In genomic region chr16:15044286-15044685, GRCh38 we compare ENCODE assay signal across 16 cellular contexts. TPM values are rescaled to one million over a fixed set of nuclear protein-coding genes. Genes with fewer than 3 reads are reported as not detected.
DNase-seq lines count a peak whose midpoint lies in the region; ATAC-seq and TF ChIP-seq lines count a peak whose summit lies in the region.
"Had no signal": no experiment of that assay in that cellular context is flagged by ENCODE, and none has a peak within 500 bp of the region (broad histone marks: within the 10 kb centered on the region; RNA-seq: fewer than 3 reads in every experiment).

No MANE protein-coding gene starts in this region.

- TF ChIP-seq CTCF in HFFc6 (IDR thresholded peaks at IDR 0.05) (no peak), WTC11 (IDR thresholded peaks at IDR 0.05) (no peak), lower lobe of right lung (IDR thresholded peaks at IDR 0.05) (no peak), upper lobe of right lung (IDR thresholded peaks at IDR 0.05) (no peak), testis (IDR thresholded peaks at IDR 0.05) (no peak)

- H3K27ac ChIP-seq in lower lobe of right lung = no peak overlapping the region
- no peak overlapping the region for H3K27ac ChIP-seq in upper lobe of right lung
- H3K27ac ChIP-seq in testis = no peak overlapping the region
- H3K27ac ChIP-seq: A549, C4-2B had no signal

- CTCF ChIA-PET in WTC11 (lab: Charles Lee) = interaction anchor here (3.2 kb wide), 1 partner anchor 12 kb away, joined by 10 read pairs; the partner anchor contains the start of gene NTAN1

- H3K4me3 ChIP-seq in lower lobe of right lung = no peak overlapping the region
- no peak overlapping the region for H3K4me3 ChIP-seq in upper lobe of right lung
- no peak overlapping the region for H3K4me3 ChIP-seq in testis
- H3K4me3 ChIP-seq: A549 had no signal

- DNase-seq in HFFc6 = no peak
- no peak for DNase-seq in WTC11 (ENCODE audit: low spot score)
- peak; percentile 19 for DNase-seq in lower lobe of right lung
- DNase-seq in upper lobe of right lung = peak; percentile 22
- DNase-seq in testis = no peak
- DNase-seq: BE2C; CD8-positive, alpha-beta T cell; COR-L47; DMS153; DMS79 treated with DMSO at 0.1 percent for 48 hours; EL; HCEC 1CT had no signal

- peaks cover 29% of the 10 kb centered on the region for H3K36me3 Mint-ChIP-seq in HFFc6 (ENCODE audit: low read depth)
- H3K36me3 Mint-ChIP-seq in WTC11 = peaks cover 41% of the 10 kb centered on the region

- H3K9me3 ChIP-seq in lower lobe of right lung (no peaks in the 10 kb centered on the region), upper lobe of right lung (no peaks in the 10 kb centered on the region), testis (no peaks in the 10 kb centered on the region)
- H3K9me3 ChIP-seq: A549, BE2C had no signal

- H3K4me3 Mint-ChIP-seq in HFFc6 = no peak overlapping the region
- no peak overlapping the region for H3K4me3 Mint-ChIP-seq in WTC11
- H3K4me3 Mint-ChIP-seq: CD8-positive, alpha-beta T cell had no signal

- H3K27me3 Mint-ChIP-seq in HFFc6 (ENCODE audit: insufficient read depth) (peaks cover 5% of the 10 kb centered on the region; the same call in 1 of the 2 replicates), WTC11 (ENCODE audit: low read depth) (no peaks in the 10 kb centered on the region)

- H3K4me1 ChIP-seq in lower lobe of right lung = peaks cover 11% of the 10 kb centered on the region
- peaks cover 12% of the 10 kb centered on the region for H3K4me1 ChIP-seq in upper lobe of right lung
- peaks cover 9% of the 10 kb centered on the region for H3K4me1 ChIP-seq in testis
- H3K4me1 ChIP-seq: A549, BE2C had no signal

- intact Hi-C loops in lower lobe of right lung (cut with DNase I) = no loop called here
- intact Hi-C loops in upper lobe of right lung (cut with DNase I) = no loop called here
- intact Hi-C loops in testis (cut with DNase I; ENCODE audit: low total_unique reads) = no loop called here

- POLR2A ChIA-PET in WTC11 (lab: Charles Lee) = no interaction called here

- H3K27ac Mint-ChIP-seq in HFFc6 (peak overlapping the region; percentile 11; the same call in 1 of the 2 replicates), WTC11 (peak overlapping the region; percentile 48; the same call in 1 of the 2 replicates)
- H3K27ac Mint-ChIP-seq: CD8-positive, alpha-beta T cell had no signal

- TF ChIP-seq POLR2A in testis (IDR thresholded peaks at IDR 0.05) = no peak

- H3K27me3 ChIP-seq in lower lobe of right lung (ENCODE audit: low read depth) (no peaks in the 10 kb centered on the region), upper lobe of right lung (no peaks in the 10 kb centered on the region), testis (no peaks in the 10 kb centered on the region)
- H3K27me3 ChIP-seq: BE2C had no signal

- no peak for ATAC-seq in WTC11
- no peak for ATAC-seq in lower lobe of right lung
- no peak for ATAC-seq in upper lobe of right lung
- no peak for ATAC-seq in GM21576 (IDR thresholded peaks at IDR 0.05; ENCODE audit: unreplicated experiment)
- no peak for ATAC-seq in HG03108 (IDR thresholded peaks at IDR 0.05; ENCODE audit: unreplicated experiment)
- ATAC-seq: A549; CD8-positive, alpha-beta T cell had no signal

- peaks cover 52% of the 10 kb centered on the region for H3K36me3 ChIP-seq in lower lobe of right lung
- peaks cover 36% of the 10 kb centered on the region for H3K36me3 ChIP-seq in upper lobe of right lung
- no peaks in the 10 kb centered on the region for H3K36me3 ChIP-seq in testis (ENCODE audit: low read depth, missing control alignments)

- 87 to 97% methylated on average over 11 of the region's 11 CpGs for WGBS in testis, 2 donors

- H3K4me1 Mint-ChIP-seq in HFFc6 (ENCODE audit: low read depth) = peaks cover 9% of the 10 kb centered on the region
- H3K4me1 Mint-ChIP-seq in WTC11 = no peaks in the 10 kb centered on the region

- no peaks in the 10 kb centered on the region for H3K9me3 Mint-ChIP-seq in HFFc6
- no peaks in the 10 kb centered on the region for H3K9me3 Mint-ChIP-seq in WTC11
- H3K9me3 Mint-ChIP-seq: CD8-positive, alpha-beta T cell had no signal

TF ChIP-seq in WTC11, 78 proteins besides CTCF, POLR2A, EP300 and RAD21:
- TF ChIP-seq FOXK1 (CRISPR knock-in tag; IDR thresholded peaks at IDR 0.05) = no peak
- no peak for TF ChIP-seq PRRX2 (CRISPR knock-in tag; IDR thresholded peaks at IDR 0.05)
- no peak for TF ChIP-seq MAX (CRISPR knock-in tag; IDR thresholded peaks at IDR 0.05)
- no peak for TF ChIP-seq GRHL2 (CRISPR knock-in tag; IDR thresholded peaks at IDR 0.05; ENCODE audit: insufficient replicate concordance, severe bottlenecking)
- no peak for TF ChIP-seq E2F4 (CRISPR knock-in tag; IDR thresholded peaks at IDR 0.05; ENCODE audit: borderline replicate concordance, low read depth)
- TF ChIP-seq MYBL2 (CRISPR knock-in tag; IDR thresholded peaks at IDR 0.05) = no peak

RNA-seq across cellular contexts. Expression of gene NTAN1, which starts 11.6 kb away (rescaled TPM):
- total RNA-seq in HFFc6 (2021; fragmentation: NEBNext Ultra II Directional; extraction: Animal tissue kit (Norgen Biotek cat#: 25700)) = 10 to 100 TPM; 42.7 to 56.0 (median 49.7) TPM
- total RNA-seq in WTC11 (2021) (33.8 to 39.6 TPM (median 38.0 TPM) in 3 replicates), lower lobe of right lung (40.7 TPM), upper lobe of right lung (38.4 TPM), testis (10 to 100 TPM; 46.1 to 52.8 TPM)
- polyA plus RNA-seq in testis (ENCODE audit: insufficient read depth, low read depth, low replicate concordance) = 65.9 TPM

RNA-seq across cellular contexts. Expression of gene RRN3, which starts 49.8 kb away (rescaled TPM):
- total RNA-seq in HFFc6 (2021; fragmentation: NEBNext Ultra II Directional; extraction: Animal tissue kit (Norgen Biotek cat#: 25700)) = 10 to 100 TPM; 27.8 to 36.3 (median 31.3) TPM
- total RNA-seq in WTC11 (2021) = 24.9 to 26.7 TPM (median 25.6 TPM) in 3 replicates
- 23.0 TPM for total RNA-seq in lower lobe of right lung
- total RNA-seq in upper lobe of right lung = 27.6 TPM
- 10 to 100 TPM; 44.3 to 50.1 TPM for total RNA-seq in testis
- 31.0 TPM for polyA plus RNA-seq in testis (ENCODE audit: insufficient read depth, low read depth, low replicate concordance)

Comparison
In these comparisons a context has a peak if more than half of its experiments do, and no peak if none do; other contexts are left out.
1. DNase-seq: peak in lower lobe of right lung (single experiment) and upper lobe of right lung (single experiment); none in HFFc6 (single experiment), WTC11 (single experiment) and testis (single experiment).